In genomic region chr2:191650896-191651773, GRCh38 we compare ENCODE assay signal across 10 cellular contexts. TPM values are rescaled to one million over a fixed set of nuclear protein-coding genes. Genes with fewer than 3 reads are reported as not detected.
DNase-seq lines count a peak whose midpoint lies in the region; ATAC-seq and TF ChIP-seq lines count a peak whose summit lies in the region.
"Had no signal": no experiment of that assay in that cellular context is flagged by ENCODE, and none has a peak within 500 bp of the region (broad histone marks: within the 10 kb centered on the region; RNA-seq: fewer than 3 reads in every experiment).

No MANE protein-coding gene starts in this region.

- no peaks in the 10 kb centered on the region for H3K36me3 ChIP-seq in BE2C

- H3K36me3 Mint-ChIP-seq in activated T-cell treated with anti-CD3 and anti-CD28 coated beads, Interleukin-2, amount 50 U/mL, for 72 hours (ENCODE audit: insufficient read depth in 2 of 2), result no peaks in the 10 kb centered on the region
- no peaks in the 10 kb centered on the region for H3K36me3 Mint-ChIP-seq in stimulated activated naive B cell treated with anti-CD40 and anti-IgM and Interleukin-4, amounts not matched to agents 10 μg/mL and 1 μg/mL and 100 μg/mL, for 72 hours

- TF ChIP-seq CTCF in BE2C (IDR thresholded peaks at IDR 0.05; ENCODE audit: low read depth, low read length), result no peak

- peak; percentile 93 to 96 for ATAC-seq in activated T-cell treated with anti-CD3 and anti-CD28 coated beads, Interleukin-2, amount 50 U/mL, for 72 hours (replicated peaks in 1 of 2)
- peak; percentile 97 for ATAC-seq in HG02588 (IDR thresholded peaks at IDR 0.05; ENCODE audit: unreplicated experiment)
- peak; percentile 94 for ATAC-seq in HG03575 (IDR thresholded peaks at IDR 0.05; ENCODE audit: extremely low read depth, insufficient number of reproducible peaks, low FRiP score, unreplicated experiment)
- peak; percentile 97 for ATAC-seq in stimulated activated naive B cell treated with anti-CD40 and anti-IgM and Interleukin-4, amounts not matched to agents 10 μg/mL and 1 μg/mL and 100 μg/mL, for 72 hours (replicated peaks)
- ATAC-seq: naive thymus-derived CD8-positive, alpha-beta T cell had no signal

- no peak overlapping the region for H3K4me3 ChIP-seq in BE2C (ENCODE audit: low read depth, low read length)

- no peaks in the 10 kb centered on the region for H3K27me3 Mint-ChIP-seq in activated T-cell treated with anti-CD3 and anti-CD28 coated beads, Interleukin-2, amount 50 U/mL, for 72 hours (ENCODE audit: low read depth)
- no peaks in the 10 kb centered on the region for H3K27me3 Mint-ChIP-seq in stimulated activated naive B cell treated with anti-CD40 and anti-IgM and Interleukin-4, amounts not matched to agents 10 μg/mL and 1 μg/mL and 100 μg/mL, for 72 hours
- H3K27me3 Mint-ChIP-seq: naive thymus-derived CD8-positive, alpha-beta T cell had no signal

- DNase-seq in activated T-cell treated with anti-CD3 and anti-CD28 coated beads, Interleukin-2, amount 50 U/mL, for 72 hours, result peak in 1 of 2 donors; percentile 27
- no peak for DNase-seq in activated T-cell treated with anti-CD3 and anti-CD28 coated beads, Interleukin-2, amount 50 U/mL, for 48 hours
- peak; percentile 71 for DNase-seq in stimulated activated naive B cell treated with anti-CD40 and anti-IgM and Interleukin-4, amounts not matched to agents 10 μg/mL and 1 μg/mL and 100 μg/mL, for 72 hours
- DNase-seq in HPDE6-E6E7 (ENCODE audit: extremely low spot score), result no peak
- no peak for DNase-seq in NCI-H2107 (lab: John Stamatoyannopoulos, UW)
- no peak for DNase-seq in BE2C
- DNase-seq: AML-193; naive thymus-derived CD8-positive, alpha-beta T cell had no signal

- H3K9me3 Mint-ChIP-seq in activated T-cell treated with anti-CD3 and anti-CD28 coated beads, Interleukin-2, amount 50 U/mL, for 72 hours, result no peaks in the 10 kb centered on the region
- H3K9me3 Mint-ChIP-seq in stimulated activated naive B cell treated with anti-CD40 and anti-IgM and Interleukin-4, amounts not matched to agents 10 μg/mL and 1 μg/mL and 100 μg/mL, for 72 hours, result peaks cover 0 to 3% of the 10 kb centered on the region in 2 donors

- no peaks in the 10 kb centered on the region for H3K27me3 ChIP-seq in BE2C

- no peaks in the 10 kb centered on the region for H3K4me1 ChIP-seq in BE2C

- peak overlapping the region; percentile 7 to 48 for H3K4me3 Mint-ChIP-seq in activated T-cell treated with anti-CD3 and anti-CD28 coated beads, Interleukin-2, amount 50 U/mL, for 72 hours
- peak overlapping the region; percentile 0 to 14 for H3K4me3 Mint-ChIP-seq in stimulated activated naive B cell treated with anti-CD40 and anti-IgM and Interleukin-4, amounts not matched to agents 10 μg/mL and 1 μg/mL and 100 μg/mL, for 72 hours
- H3K4me3 Mint-ChIP-seq: naive thymus-derived CD8-positive, alpha-beta T cell had no signal

- H3K27ac Mint-ChIP-seq in activated T-cell treated with anti-CD3 and anti-CD28 coated beads, Interleukin-2, amount 50 U/mL, for 72 hours, result peak overlapping the region; percentile 1
- H3K27ac Mint-ChIP-seq in stimulated activated naive B cell treated with anti-CD40 and anti-IgM and Interleukin-4, amounts not matched to agents 10 μg/mL and 1 μg/mL and 100 μg/mL, for 72 hours, result peak overlapping the region; percentile 75
- H3K27ac Mint-ChIP-seq: naive thymus-derived CD8-positive, alpha-beta T cell had no signal

- no peaks in the 10 kb centered on the region for H3K9me3 ChIP-seq in BE2C

- peaks cover 14% of the 10 kb centered on the region for H3K4me1 Mint-ChIP-seq in activated T-cell treated with anti-CD3 and anti-CD28 coated beads, Interleukin-2, amount 50 U/mL, for 72 hours (ENCODE audit: low read depth)
- peaks cover 16 to 26% of the 10 kb centered on the region in 2 donors for H3K4me1 Mint-ChIP-seq in stimulated activated naive B cell treated with anti-CD40 and anti-IgM and Interleukin-4, amounts not matched to agents 10 μg/mL and 1 μg/mL and 100 μg/mL, for 72 hours
- H3K4me1 Mint-ChIP-seq: naive thymus-derived CD8-positive, alpha-beta T cell had no signal

RNA-seq across cellular contexts. Expression of gene NABP1, which starts 26.8 kb away (rescaled TPM):
- 10 to 100 TPM; 94.1 to 98.6 TPM for total RNA-seq in activated T-cell treated with anti-CD3 and anti-CD28 coated beads, Interleukin-2, amount 50 U/mL, for 72 hours
- 2.1 TPM for polyA plus RNA-seq in BE2C (2012; ENCODE audit: insufficient read depth, insufficient read length, low read depth)
